35 cellular contexts compared by ENCODE assay signal in the genomic region with DNA sequence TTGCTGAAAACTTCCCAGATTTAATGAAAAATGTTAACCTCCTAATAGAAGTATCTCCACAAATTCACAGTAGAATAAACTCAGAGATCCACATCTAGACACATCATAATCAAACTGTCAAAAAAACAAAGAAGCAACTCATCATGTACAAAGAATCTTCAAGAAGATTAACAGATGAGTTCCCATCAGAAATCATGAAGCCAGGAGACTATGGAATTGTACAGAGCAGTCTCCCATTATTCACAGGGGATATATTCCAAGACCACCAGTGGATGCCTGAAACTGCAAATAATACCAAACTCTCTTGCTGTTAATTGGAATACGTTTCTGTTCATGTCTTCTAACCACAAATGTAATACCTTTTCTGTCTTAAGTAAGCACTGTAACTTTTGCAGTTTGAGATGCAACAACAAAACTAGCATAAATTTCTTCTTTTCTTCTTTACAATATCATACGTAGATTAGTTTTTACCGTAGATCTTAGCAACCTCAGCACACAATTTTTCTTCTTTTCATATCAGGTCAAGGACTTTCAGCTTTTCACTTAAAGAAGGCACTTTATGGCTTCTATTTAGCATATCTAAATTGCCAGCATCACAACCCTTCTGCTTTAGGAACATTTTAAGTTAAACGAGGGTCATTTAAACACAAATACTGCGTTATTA.
"Had no signal": no experiment of that assay in that cellular context is flagged by ENCODE, and none has a peak within 500 bp of the region (broad histone marks: within the 10 kb centered on the region; RNA-seq: fewer than 3 reads in every experiment).

No MANE protein-coding gene starts in this region.

- H3K4me3 ChIP-seq: adrenal gland, body of pancreas, breast epithelium had no signal

- H3K4me1 ChIP-seq: adrenal gland, body of pancreas, breast epithelium had no signal

- H3K9me3 Mint-ChIP-seq: activated CD4-positive, alpha-beta T cell treated with anti-CD3 and anti-CD28 coated beads, Interleukin-2, amount 10 ng/mL, durations not matched to agents 24 days and 14 days; activated CD8-positive, alpha-beta T cell treated with anti-CD3 and anti-CD28 coated beads for 36 hours; activated naive CD8-positive, alpha-beta T cell treated with anti-CD3 and anti-CD28 coated beads for 36 hours; activated T-cell treated with anti-CD3 and anti-CD28 coated beads, Interleukin-2, amount 50 U/mL, for 4 hours; activated T-helper 1 cell treated with anti-CD3 and anti-CD28 coated beads, Interleukin-12 subunit alpha, Interleukin-12 subunit beta, Interleukin-2, Interleukin-4 antibody, amounts not matched to agents 30 ng/mL and 10 ng/mL and 1 ng/mL, durations not matched to agents 14 hours and 24 hours and 36 hours; activated T-helper 17 cell treated with anti-CD3 and anti-CD28 coated beads, Interleukin-2, amount 50 U/mL, for 72 hours; T-helper 1 cell treated with Interleukin-12 subunit alpha and Interleukin-12 subunit beta and Interleukin-4 antibody, amounts not matched to agents 30 μg/mL and 1 μg/mL, for 36 hours; T-helper 2 cell treated with Interferon-gamma antibody and Interleukin-4, amounts not matched to agents 5 μg/mL and 100 μg/mL, for 36 hours had no signal

- H3K9me3 ChIP-seq: adrenal gland, body of pancreas, breast epithelium had no signal

- H3K36me3 Mint-ChIP-seq: activated CD4-positive, alpha-beta memory T cell treated with anti-CD3 and anti-CD28 coated beads for 36 hours; activated naive CD4-positive, alpha-beta T cell treated with anti-CD3 and anti-CD28 coated beads, Interleukin-2, amount 50 U/mL, for 72 hours; activated naive CD8-positive, alpha-beta T cell treated with anti-CD3 and anti-CD28 coated beads for 36 hours had no signal

- H3K36me3 ChIP-seq: adrenal gland, brain microvascular endothelial cell, breast epithelium, WERI-Rb-1 had no signal

- H3K4me3 Mint-ChIP-seq: activated B cell treated with CpG ODN at 0.5 μM for 24 hours; activated CD4-positive, alpha-beta memory T cell treated with anti-CD3 and anti-CD28 coated beads for 36 hours; activated CD4-positive, alpha-beta T cell treated with anti-CD3 and anti-CD28 coated beads, Interleukin-2, amount 10 ng/mL, durations not matched to agents 24 days and 14 days; activated CD8-positive, alpha-beta T cell treated with anti-CD3 and anti-CD28 coated beads for 36 hours; activated naive CD4-positive, alpha-beta T cell treated with anti-CD3 and anti-CD28 coated beads for 36 hours; activated naive CD8-positive, alpha-beta T cell treated with anti-CD3 and anti-CD28 coated beads for 36 hours; activated T-cell treated with anti-CD3 and anti-CD28 coated beads, Interleukin-2, amount 50 U/mL, for 4 hours; activated T-cell treated with anti-CD3 and anti-CD28 coated beads, Interleukin-2, amount 50 U/mL, for 72 hours; activated T-helper 1 cell treated with anti-CD3 and anti-CD28 coated beads, Interleukin-12 subunit alpha, Interleukin-12 subunit beta, Interleukin-2, Interleukin-4 antibody, amounts not matched to agents 30 ng/mL and 10 ng/mL and 1 ng/mL, durations not matched to agents 14 hours and 24 hours and 36 hours; activated T-helper 17 cell treated with anti-CD3 and anti-CD28 coated beads, Interleukin-2, amount 50 U/mL, for 72 hours; T-helper 1 cell treated with Interleukin-12 subunit alpha and Interleukin-12 subunit beta and Interleukin-4 antibody, amounts not matched to agents 30 μg/mL and 1 μg/mL, for 36 hours; T-helper 2 cell treated with Interferon-gamma antibody and Interleukin-4, amounts not matched to agents 5 μg/mL and 100 μg/mL, for 36 hours had no signal

- DNase-seq: activated B cell treated with CpG ODN at 0.5 μM for 24 hours; activated CD4-positive, alpha-beta memory T cell treated with anti-CD3 and anti-CD28 coated beads for 36 hours; activated CD4-positive, alpha-beta T cell treated with anti-CD3 and anti-CD28 coated beads for 4 hours; activated CD4-positive, alpha-beta T cell treated with anti-CD3 and anti-CD28 coated beads, Interleukin-2, amount 10 ng/mL, durations not matched to agents 24 days and 14 days; activated CD4-positive, alpha-beta T cell treated with anti-CD3 and anti-CD28 coated beads, Interleukin-2, amount 50 U/mL, for 1 hour; activated CD4-positive, alpha-beta T cell treated with anti-CD3 and anti-CD28 coated beads, Interleukin-2, amount 50 U/mL, for 4 hours; activated CD4-positive, CD25-positive, alpha-beta regulatory T cell treated with anti-CD3 and anti-CD28 coated beads, Interleukin-2, amount 50 U/mL, for 72 hours; activated CD8-positive, alpha-beta memory T cell treated with anti-CD3 and anti-CD28 coated beads, Interleukin-2, amount 50 U/mL, for 4 hours; activated CD8-positive, alpha-beta T cell treated with anti-CD3 and anti-CD28 coated beads for 36 hours; activated effector memory CD4-positive, alpha-beta T cell treated with anti-CD3 and anti-CD28 coated beads, Interleukin-2, amount 50 U/mL, for 16 hours; activated gamma-delta T cell treated with Interleukin-2 at 50 U/mL for 16 hours; activated naive CD4-positive, alpha-beta T cell; activated naive CD4-positive, alpha-beta T cell treated with anti-CD3 and anti-CD28 coated beads for 36 hours; activated naive CD4-positive, alpha-beta T cell treated with anti-CD3 and anti-CD28 coated beads, Interleukin-2, amount 50 U/mL, for 16 hours; activated naive CD8-positive, alpha-beta T cell treated with anti-CD3 and anti-CD28 coated beads for 36 hours; activated T-cell treated with anti-CD3 and anti-CD28 coated beads for 4 hours; activated T-cell treated with anti-CD3 and anti-CD28 coated beads, Interleukin-2, amount 50 U/mL, for 1 hour; activated T-cell treated with anti-CD3 and anti-CD28 coated beads, Interleukin-2, amount 50 U/mL, for 4 hours; activated T-cell treated with anti-CD3 and anti-CD28 coated beads, Interleukin-2, amount 50 U/mL, for 72 hours; adrenal gland; amniotic stem cell; aorta; body of pancreas; brain microvascular endothelial cell; central memory CD4-positive, alpha-beta T cell; T-helper 1 cell; T-helper 2 cell; T-helper 9 cell; WERI-Rb-1 had no signal

- H3K4me1 Mint-ChIP-seq: activated B cell treated with CpG ODN at 0.5 μM for 24 hours; activated CD4-positive, alpha-beta T cell treated with anti-CD3 and anti-CD28 coated beads, Interleukin-2, amount 10 ng/mL, durations not matched to agents 24 days and 14 days; activated naive CD8-positive, alpha-beta T cell treated with anti-CD3 and anti-CD28 coated beads for 36 hours; activated T-helper 17 cell treated with anti-CD3 and anti-CD28 coated beads, Interleukin-2, amount 50 U/mL, for 72 hours had no signal

- H3K27ac ChIP-seq: adrenal gland, body of pancreas, brain microvascular endothelial cell, breast epithelium, WERI-Rb-1 had no signal

- H3K27ac Mint-ChIP-seq: activated B cell treated with CpG ODN at 0.5 μM for 24 hours; activated CD4-positive, alpha-beta memory T cell treated with anti-CD3 and anti-CD28 coated beads for 36 hours; activated CD4-positive, alpha-beta T cell treated with anti-CD3 and anti-CD28 coated beads, Interleukin-2, amount 10 ng/mL, durations not matched to agents 24 days and 14 days; activated CD8-positive, alpha-beta T cell treated with anti-CD3 and anti-CD28 coated beads for 36 hours; activated naive CD4-positive, alpha-beta T cell treated with anti-CD3 and anti-CD28 coated beads for 36 hours; activated naive CD4-positive, alpha-beta T cell treated with anti-CD3 and anti-CD28 coated beads, Interleukin-2, amount 50 U/mL, for 72 hours; activated naive CD8-positive, alpha-beta T cell treated with anti-CD3 and anti-CD28 coated beads for 36 hours; activated T-cell treated with anti-CD3 and anti-CD28 coated beads, Interleukin-2, amount 50 U/mL, for 72 hours; activated T-helper 1 cell treated with anti-CD3 and anti-CD28 coated beads, Interleukin-12 subunit alpha, Interleukin-12 subunit beta, Interleukin-2, Interleukin-4 antibody, amounts not matched to agents 30 ng/mL and 10 ng/mL and 1 ng/mL, durations not matched to agents 14 hours and 24 hours and 36 hours; activated T-helper 17 cell treated with anti-CD3 and anti-CD28 coated beads, Interleukin-2, amount 50 U/mL, for 72 hours; T-helper 1 cell treated with Interleukin-12 subunit alpha and Interleukin-12 subunit beta and Interleukin-4 antibody, amounts not matched to agents 30 μg/mL and 1 μg/mL, for 36 hours; T-helper 2 cell treated with Interferon-gamma antibody and Interleukin-4, amounts not matched to agents 5 μg/mL and 100 μg/mL, for 36 hours had no signal

- H3K27me3 ChIP-seq: adrenal gland, body of pancreas, brain microvascular endothelial cell, breast epithelium had no signal

- ATAC-seq: activated CD8-positive, alpha-beta T cell treated with anti-CD3 and anti-CD28 coated beads for 36 hours; activated naive CD4-positive, alpha-beta T cell treated with anti-CD3 and anti-CD28 coated beads, Interleukin-2, amount 50 U/mL, for 72 hours; activated T-cell treated with anti-CD3 and anti-CD28 coated beads, Interleukin-2, amount 50 U/mL, for 4 hours; activated T-cell treated with anti-CD3 and anti-CD28 coated beads, Interleukin-2, amount 50 U/mL, for 72 hours; activated T-helper 17 cell treated with anti-CD3 and anti-CD28 coated beads, Interleukin-2, amount 50 U/mL, for 72 hours; body of pancreas had no signal
